In the genomic region with DNA sequence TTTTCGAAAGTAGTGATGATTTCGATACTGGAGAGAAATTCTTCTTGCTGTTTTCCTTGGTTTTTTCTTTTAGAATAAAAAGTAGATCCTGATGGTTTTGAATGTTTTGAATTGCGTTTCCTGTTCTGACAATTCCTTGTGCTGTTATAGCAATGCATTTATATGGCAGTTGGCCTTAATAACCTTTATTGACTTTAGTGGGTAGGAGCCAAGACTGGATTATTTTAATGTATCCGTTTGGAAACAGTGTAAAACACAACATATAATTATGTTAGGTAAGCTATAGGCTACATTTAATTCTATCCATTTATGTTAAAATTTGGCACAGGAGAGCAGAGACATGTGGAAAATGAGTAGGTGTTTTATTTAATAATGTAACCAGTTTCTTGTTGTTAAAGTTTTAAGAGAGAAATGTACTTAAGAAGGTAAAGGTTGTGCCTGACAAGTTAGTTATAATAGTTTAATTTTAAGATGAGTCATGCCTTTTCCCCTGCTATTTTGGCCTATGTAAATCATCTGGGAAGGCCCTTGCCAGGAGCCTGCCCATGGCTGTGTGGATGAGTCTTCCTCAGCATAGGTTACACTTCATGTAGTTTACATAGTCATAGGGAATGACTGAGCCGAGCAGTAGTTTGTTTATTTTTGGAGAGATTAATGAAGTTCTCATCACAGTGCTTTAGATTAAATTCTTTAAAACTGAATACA, we compare ENCODE assay signal across 10 cellular contexts.
A peak's percentile ranks its signal among the peaks of the same experiment; 100 is the strongest.
DNase-seq lines count a peak whose midpoint lies in the region; ATAC-seq and TF ChIP-seq lines count a peak whose summit lies in the region.
"Had no signal": no experiment of that assay in that cellular context is flagged by ENCODE, and none has a peak within 500 bp of the region (broad histone marks: within the 10 kb centered on the region; RNA-seq: fewer than 3 reads in every experiment).

No MANE protein-coding gene starts in this region.

- no peak overlapping the region for H2AK5ac ChIP-seq in mesenchymal stem cell (ENCODE audit: low read length, severe bottlenecking)

- no peak overlapping the region for H2BK5ac ChIP-seq in mesenchymal stem cell (ENCODE audit: low read depth, low read length, poor library complexity, severe bottlenecking)

- 72% methylated on average over 3 of the region's 5 CpGs for WGBS in mesenchymal stem cell

- no peak overlapping the region for H3K18ac ChIP-seq in mesenchymal stem cell (ENCODE audit: low read depth in 1 of 2, low read length in 2 of 2)

- H3K4ac ChIP-seq in mesenchymal stem cell (ENCODE audit: low read depth in 1 of 2, low read length in 2 of 2): no peak overlapping the region

- POLR2A ChIA-PET in BJ (lab: Charles Lee): no interaction called here

- H2BK15ac ChIP-seq in mesenchymal stem cell (ENCODE audit: low read depth, poor library complexity, severe bottlenecking): no peak overlapping the region

- no peak for ATAC-seq in GM21526 (IDR thresholded peaks at IDR 0.05; ENCODE audit: low FRiP score, unreplicated experiment)
- ATAC-seq in HG03571 (IDR thresholded peaks at IDR 0.05; ENCODE audit: unreplicated experiment): no peak

- no peak overlapping the region for H3K23ac ChIP-seq in mesenchymal stem cell (ENCODE audit: low read length in 2 of 2)

- H4K8ac ChIP-seq in mesenchymal stem cell (ENCODE audit: low read length): no peak overlapping the region

- H3K36me3 ChIP-seq in BJ (ENCODE audit: control insufficient read depth, insufficient read depth, low read length) (peaks cover 2% of the 10 kb centered on the region; the same call in 1 of the 2 replicates), brain microvascular endothelial cell (replicated peaks) (no peaks in the 10 kb centered on the region), mesenchymal stem cell (ENCODE audit: control insufficient read depth in 1 of 2, insufficient read depth in 2 of 2, low read depth in 1 of 2, low read length in 2 of 2) (peaks cover 5 to 7% of the 10 kb centered on the region in 2 experiments)

- no peak overlapping the region for H3K14ac ChIP-seq in mesenchymal stem cell (ENCODE audit: low read length in 2 of 2)

- H3K9ac ChIP-seq in mesenchymal stem cell (ENCODE audit: low read length): peak overlapping the region; percentile 39

- no peaks in the 10 kb centered on the region for H3K27me3 ChIP-seq in BJ (ENCODE audit: control insufficient read depth, insufficient read depth, low read length)
- H3K27me3 ChIP-seq in brain microvascular endothelial cell (replicated peaks): no peaks in the 10 kb centered on the region
- no peaks in the 10 kb centered on the region for H3K27me3 ChIP-seq in mesenchymal stem cell (ENCODE audit: control insufficient read depth in 1 of 2, insufficient read depth in 1 of 2, low read length in 2 of 2)

- CTCF ChIA-PET in BJ (lab: Yijun Ruan, JAX): interaction anchor here (0.6 to 1.7 kb wide), 4 partner anchors 118 to 375 kb away, joined by 3 to 5 read pairs (median 4); no protein-coding TSS in a partner anchor

- H3K4me3 ChIP-seq in BJ (ENCODE audit: low read depth, low read length): no peak overlapping the region
- no peak overlapping the region for H3K4me3 ChIP-seq in brain microvascular endothelial cell (ENCODE audit: low read depth, low read length)
- H3K4me3 ChIP-seq in mesenchymal stem cell (ENCODE audit: insufficient read depth in 1 of 2, low read depth in 1 of 2, low read length in 2 of 2): no peak overlapping the region
- H3K4me3 ChIP-seq in coronary artery: no peak overlapping the region

- H4K91ac ChIP-seq in mesenchymal stem cell (ENCODE audit: low read length): no peak overlapping the region

- H3K27ac ChIP-seq in brain microvascular endothelial cell: peak overlapping the region; percentile 34
- no peak overlapping the region for H3K27ac ChIP-seq in mesenchymal stem cell (ENCODE audit: low read length, poor library complexity, severe bottlenecking)
- H3K27ac ChIP-seq in coronary artery: peak overlapping the region in 1 of 2 donors; percentile 28

- no peak overlapping the region for H2BK12ac ChIP-seq in mesenchymal stem cell (ENCODE audit: low read length in 2 of 2)

- in situ Hi-C loops in brain microvascular endothelial cell (cut with HindIII; ENCODE audit: low pct_ligation_motif_present, low sequenced_read_pairs): no loop called here
- in situ Hi-C loops in GM13976 (cut with MboI; ENCODE audit: low sequenced_read_pairs, unreplicated experiment): no loop called here

- peaks cover 8% of the 10 kb centered on the region for H3K79me1 ChIP-seq in mesenchymal stem cell (replicated peaks; ENCODE audit: low read length, poor library complexity, severe bottlenecking)

- no peaks in the 10 kb centered on the region for H3K4me1 ChIP-seq in mesenchymal stem cell (ENCODE audit: control insufficient read depth, insufficient read depth, low read depth, low read length)

- no peak overlapping the region for H2AFZ ChIP-seq in mesenchymal stem cell (ENCODE audit: low read depth, low read length)

- H2BK120ac ChIP-seq in mesenchymal stem cell (ENCODE audit: low read depth, low read length): no peak overlapping the region

- H3K9me3 ChIP-seq in mesenchymal stem cell (ENCODE audit: control insufficient read depth, low read length): no peaks in the 10 kb centered on the region

- no peak for TF ChIP-seq CTCF in BJ (IDR thresholded peaks at IDR 0.05; ENCODE audit: insufficient read depth, low read depth, low read length)
- TF ChIP-seq CTCF in brain microvascular endothelial cell (IDR thresholded peaks at IDR 0.05; ENCODE audit: low read depth, low read length, missing control alignments): no peak
- no peak for TF ChIP-seq CTCF in GM13976 (IDR thresholded peaks at IDR 0.05; ENCODE audit: borderline replicate concordance, control extremely low read depth, extremely low read depth, insufficient read depth, missing control alignments)
- TF ChIP-seq CTCF in coronary artery (IDR thresholded peaks at IDR 0.05): no peak

- H3K4me2 ChIP-seq in mesenchymal stem cell (ENCODE audit: low read length, poor library complexity, severe bottlenecking): no peak overlapping the region

- peak; percentile 34 for DNase-seq in BJ (ENCODE audit: low read depth)
- peak; percentile 88 for DNase-seq in M059J (ENCODE audit: low read depth)
- peak; percentile 60 for DNase-seq in brain microvascular endothelial cell
- peak; percentile 76 for DNase-seq in mesenchymal stem cell
- DNase-seq in GM13976 (ENCODE audit: low spot score): no peak
- no peak for DNase-seq in coronary artery (ENCODE audit: low spot score)
- DNase-seq: activated CD8-positive, alpha-beta memory T cell treated with anti-CD3 and anti-CD28 coated beads for 24 hours; OCI-M1 had no signal

Comparison
In these comparisons a context has a peak if more than half of its experiments do, and no peak if none do; other contexts are left out.
1. DNase-seq: peak in BJ (single experiment), M059J (single experiment), brain microvascular endothelial cell (single experiment) and mesenchymal stem cell (single experiment); none in GM13976 (single experiment) and coronary artery (single experiment).